ENCODE assay signal across 28 cellular contexts in genomic region chr10:15379043-15379442, GRCh38. TPM values are rescaled to one million over a fixed set of nuclear protein-coding genes. Genes with fewer than 3 reads are reported as not detected.
A peak's percentile ranks its signal among the peaks of the same experiment; 100 is the strongest.
DNase-seq lines count a peak whose midpoint lies in the region; ATAC-seq, FAIRE-seq and TF ChIP-seq lines count a peak whose summit lies in the region.
"Had no signal": no experiment of that assay in that cellular context is flagged by ENCODE, and none has a peak within 500 bp of the region (broad histone marks: within the 10 kb centered on the region; RNA-seq: fewer than 3 reads in every experiment).

No MANE protein-coding gene starts in this region.

- WGBS in H1 (ENCODE audit: extremely low coverage in 1 of 2, insufficient coverage in 1 of 2, insufficient read length in 1 of 2, insufficient replicate concordance in 2 of 2, low coverage in 1 of 2, low lambda C conversion rate in 2 of 2, missing lambda C conversion rate in 1 of 2), 2 experiments: 82% methylated on average over 6 of the region's 6 CpGs; no CpG with 5 or more reads in 1 of the 2 experiments
- 65 to 85% (median 75%) methylated on average over 6 of the region's 6 CpGs for WGBS in spleen, 5 donors
- WGBS in heart right ventricle, 2 donors: 65 to 72% methylated on average over 6 of the region's 6 CpGs

- peak; percentile 33; the same call in 1 of the 3 replicates for ATAC-seq in GM23338
- no peak for ATAC-seq in heart right ventricle

- no peaks in the 10 kb centered on the region for H3K9me3 Mint-ChIP-seq in GM23338
- H3K9me3 Mint-ChIP-seq: CD8-positive, alpha-beta memory T cell had no signal

- POLR2A ChIA-PET in H1 (lab: Charles Lee; ENCODE audit: partially characterized antibody): interaction anchor here (1.1 kb wide), 1 partner anchor 10 kb away, joined by 4 read pairs; no protein-coding TSS in a partner anchor

- no peak for TF ChIP-seq EP300 in H1 (IDR thresholded peaks at IDR 0.05; ENCODE audit: borderline replicate concordance in 1 of 2, low read depth in 2 of 2, low read length in 2 of 2)

- H3F3A ChIP-seq in GM23338 (replicated peaks; ENCODE audit: low read depth): no peaks in the 10 kb centered on the region

- intact Hi-C loops in spleen (cut with DNase I; ENCODE audit: low total_unique reads): no loop called here
- intact Hi-C loops in heart right ventricle (cut with DNase I): loop anchor here in 1 of 10 donors (10.0 kb wide), 1 partner anchor 424 kb away; the partner anchor contains the start of genes DCLRE1C and MEIG1

- TF ChIP-seq RAD21 in H1 (IDR thresholded peaks at IDR 0.05 in 1 of 2, conservative IDR thresholded peaks at IDR 0.05 in 1 of 2; ENCODE audit: low read depth in 2 of 2, low read length in 2 of 2): no peak

- no peak overlapping the region for H3K4me3 ChIP-seq in GM23338
- no peak overlapping the region for H3K4me3 ChIP-seq in H1 (ENCODE audit: extremely low read depth in 1 of 4, insufficient read depth in 2 of 4, low read depth in 3 of 4, low read length in 4 of 4)
- no peak overlapping the region for H3K4me3 ChIP-seq in spleen
- H3K4me3 ChIP-seq in heart right ventricle: no peak overlapping the region
- H3K4me3 ChIP-seq: SK-N-MC had no signal

- H3K36me3 ChIP-seq in GM23338 (ENCODE audit: insufficient read depth): no peaks in the 10 kb centered on the region
- no peaks in the 10 kb centered on the region for H3K36me3 ChIP-seq in H1 (ENCODE audit: control insufficient read depth in 2 of 4, insufficient read depth in 4 of 4, low read length in 3 of 4)
- no peaks in the 10 kb centered on the region for H3K36me3 ChIP-seq in spleen
- no peaks in the 10 kb centered on the region for H3K36me3 ChIP-seq in heart right ventricle
- H3K36me3 ChIP-seq: BE2C had no signal

- peak overlapping the region; percentile 73; the same call in 1 of the 2 replicates for H2AFZ ChIP-seq in GM23338
- peak overlapping the region; percentile 17; the same call in 1 of the 2 replicates for H2AFZ ChIP-seq in H1 (ENCODE audit: low read length)

- peaks cover 12% of the 10 kb centered on the region for H3K4me1 Mint-ChIP-seq in GM23338
- H3K4me1 Mint-ChIP-seq: CD14-positive monocyte; CD8-positive, alpha-beta memory T cell had no signal

- H3K79me2 ChIP-seq in GM23338 (replicated peaks; ENCODE audit: insufficient read depth) (no peaks in the 10 kb centered on the region), H1 (ENCODE audit: control insufficient read depth in 1 of 2, insufficient read depth in 2 of 2, low read length in 2 of 2) (no peaks in the 10 kb centered on the region)

- H3K4ac ChIP-seq in H1 (replicated peaks; ENCODE audit: insufficient read length, low read depth, low read length): no peak overlapping the region

- H3K23ac ChIP-seq in H1 (ENCODE audit: insufficient read length): no peak overlapping the region

- H3K56ac ChIP-seq in H1 (replicated peaks; ENCODE audit: insufficient read length, low read depth, low read length): no peak overlapping the region

- H3K4me1 ChIP-seq in GM23338 (ENCODE audit: insufficient read depth): peaks cover 7% of the 10 kb centered on the region
- H3K4me1 ChIP-seq in H1 (replicated peaks in 1 of 4; ENCODE audit: control insufficient read depth in 3 of 4, insufficient read depth in 4 of 4, low read length in 3 of 4): 0 out of 7 replicates have a peak, but pooled peaks cover 0 to 2% (median 0%) of the 10 kb centered on the region in 4 experiments
- peaks cover 0 to 12% (median 0%) of the 10 kb centered on the region in 6 donors for H3K4me1 ChIP-seq in spleen
- H3K4me1 ChIP-seq in heart right ventricle: peaks cover 0 to 10% (median 0%) of the 10 kb centered on the region in 9 donors
- H3K4me1 ChIP-seq: BE2C had no signal

- H3K27ac ChIP-seq in GM23338 (ENCODE audit: low read depth): no peak overlapping the region
- no peak overlapping the region for H3K27ac ChIP-seq in H1 (ENCODE audit: low read depth, low read length)
- H3K27ac ChIP-seq in spleen: peak overlapping the region in 5 of 8 donors; percentile 50 to 62 (median 51)
- H3K27ac ChIP-seq in heart right ventricle: no peak overlapping the region
- H3K27ac ChIP-seq: KMS-11, SK-N-MC had no signal

- no peaks in the 10 kb centered on the region for H3K9me3 ChIP-seq in H1 (ENCODE audit: insufficient read depth in 2 of 2, low read depth in 1 of 2, low read length in 1 of 2)
- peaks cover 0 to under 1% (median 0%) of the 10 kb centered on the region in 8 donors for H3K9me3 ChIP-seq in spleen
- no peaks in the 10 kb centered on the region for H3K9me3 ChIP-seq in heart right ventricle
- H3K9me3 ChIP-seq: BE2C had no signal

- no peak overlapping the region for H4K8ac ChIP-seq in H1 (ENCODE audit: extremely low read depth, insufficient read depth, low read length)

- H3K9me2 ChIP-seq in GM23338 (ENCODE audit: insufficient read depth): no peaks in the 10 kb centered on the region

- CTCF ChIA-PET in H1 (lab: Charles Lee; ENCODE audit: partially characterized antibody): interaction anchor here (0.6 to 1.8 kb wide), 10 partner anchors 11 to 235 kb away, joined by 3 to 8 read pairs (median 4); no protein-coding TSS in a partner anchor

- no peak for TF ChIP-seq POLR2A in H1 (IDR thresholded peaks at IDR 0.05; ENCODE audit: control extremely low read depth in 1 of 2, low read depth in 2 of 2, low read length in 2 of 2)
- no peak for TF ChIP-seq POLR2A in spleen (IDR thresholded peaks at IDR 0.05)

- H3K27me3 ChIP-seq in GM23338 (ENCODE audit: insufficient read depth) (no peaks in the 10 kb centered on the region), H1 (replicated peaks in 1 of 4; ENCODE audit: control insufficient read depth in 3 of 4, extremely low read depth in 1 of 4, insufficient read depth in 3 of 4, low read length in 3 of 4) (no peaks in the 10 kb centered on the region), spleen (replicated peaks in 1 of 7) (peaks cover 0 to 44% (median 0%) of the 10 kb centered on the region in 7 donors), heart right ventricle (peaks cover 0 to 25% (median 9%) of the 10 kb centered on the region in 7 donors)
- H3K27me3 ChIP-seq: BE2C had no signal

- no peak overlapping the region for H3K27ac Mint-ChIP-seq in GM23338
- H3K27ac Mint-ChIP-seq: CD14-positive monocyte, IgD-negative memory B cell had no signal

- no peak overlapping the region for H2BK20ac ChIP-seq in H1 (ENCODE audit: low read length)

- H3K23me2 ChIP-seq in H1 (ENCODE audit: low read depth, low read length): no peaks in the 10 kb centered on the region

- FAIRE-seq in H1 (lab: Jason Lieb, UNC): no peak
- FAIRE-seq: GM12891, GM19239, RCC 7860 had no signal

- H3K36me3 Mint-ChIP-seq in GM23338 (ENCODE audit: low read depth): no peaks in the 10 kb centered on the region
- H3K36me3 Mint-ChIP-seq: CD14-positive monocyte; CD8-positive, alpha-beta memory T cell; IgD-negative memory B cell had no signal

- H4K5ac ChIP-seq in H1 (ENCODE audit: insufficient read length, low read depth, low read length): no peak overlapping the region

- H2BK15ac ChIP-seq in H1 (ENCODE audit: low read length): 0 out of 2 replicates have a peak overlapping the region, but pooled peaks have one; percentile 72

- H3K79me1 ChIP-seq in H1 (ENCODE audit: low read depth, low read length): no peaks in the 10 kb centered on the region

- H2BK12ac ChIP-seq in H1 (ENCODE audit: low read depth, low read length): no peak overlapping the region

- peaks cover 3% of the 10 kb centered on the region for H3K27me3 Mint-ChIP-seq in GM23338 (ENCODE audit: insufficient read depth, low read depth, poor library complexity)

- no peak for TF ChIP-seq CTCF in GM23338 (conservative IDR thresholded peaks at IDR 0.05; ENCODE audit: low read depth in 2 of 2)
- TF ChIP-seq CTCF in H1 (IDR thresholded peaks at IDR 0.05; ENCODE audit: control extremely low read depth in 1 of 3, insufficient read depth in 1 of 3, low read depth in 1 of 3, low read length in 3 of 3): no peak
- TF ChIP-seq CTCF in spleen (IDR thresholded peaks at IDR 0.05 in 8 of 11, conservative IDR thresholded peaks at IDR 0.05 in 3 of 11): no peak
- no peak for TF ChIP-seq CTCF in heart right ventricle (IDR thresholded peaks at IDR 0.05)

- no peak overlapping the region for H2AK5ac ChIP-seq in H1 (ENCODE audit: low read depth, low read length)

- H3K4me3 Mint-ChIP-seq in GM23338: no peak overlapping the region
- H3K4me3 Mint-ChIP-seq: CD14-positive monocyte; CD8-positive, alpha-beta memory T cell; IgD-negative memory B cell had no signal

- DNase-seq in GM23338 (ENCODE audit: low spot score) (no peak), H1 (ENCODE audit: low read depth in 1 of 2, low spot score in 2 of 2) (peak in 1 of 2 experiments; percentile 43), mesenteric fat pad (ENCODE audit: low spot score) (peak; percentile 62), spleen (no peak), SW 1271 (lab: John Stamatoyannopoulos, UW) (no peak), HPDE6-E6E7 (ENCODE audit: extremely low spot score) (no peak), heart right ventricle (no peak)
- DNase-seq: BE2C; CD8-positive, alpha-beta memory T cell; DMS 273 treated with DMSO at 0.1 percent for 48 hours; DMS79; EL; GF-D8; GOT3; HCEC 1CT; MM.1S; NCI-H1694; NCI-H2081; NCI-H345; NCI-H510A treated with DMSO at 0.1 percent for 48 hours; SIG-M5 had no signal

- no peak overlapping the region for H2BK5ac ChIP-seq in H1 (ENCODE audit: low read depth, low read length)

- no peak overlapping the region for H4K91ac ChIP-seq in H1 (replicated peaks; ENCODE audit: insufficient read length, low read length)

- H4K20me1 ChIP-seq in GM23338 (replicated peaks; ENCODE audit: insufficient read depth) (no peaks in the 10 kb centered on the region), H1 (replicated peaks in 1 of 2; ENCODE audit: control insufficient read depth in 1 of 2, insufficient read depth in 2 of 2, low read length in 2 of 2) (no peaks in the 10 kb centered on the region)

- no peak overlapping the region for H2BK120ac ChIP-seq in H1 (replicated peaks; ENCODE audit: low read depth, low read length)

- no peak overlapping the region for H3K9ac ChIP-seq in H1 (replicated peaks in 1 of 4; ENCODE audit: extremely low read depth in 1 of 4, low read depth in 3 of 4, low read length in 3 of 4)
- H3K9ac ChIP-seq: KMS-11 had no signal

- no peak overlapping the region for H3K18ac ChIP-seq in H1 (ENCODE audit: extremely low read depth, low read length)

- H3K4me2 ChIP-seq in GM23338: no peak overlapping the region
- H3K4me2 ChIP-seq in H1 (ENCODE audit: insufficient read depth in 1 of 2, low read depth in 2 of 2, low read length in 2 of 2): no peak overlapping the region
- H3K4me2 ChIP-seq: KMS-11 had no signal

- no peak overlapping the region for H3K14ac ChIP-seq in H1 (ENCODE audit: insufficient read length)

RNA-seq across cellular contexts. Expression of gene FAM171A1, which starts 8.0 kb away (rescaled TPM):
- total RNA-seq in GM23338 (2014; rRNA removed; shearing (Covaris generic)): 26.1 and 32.2 TPM in 2 replicates
- polyA plus RNA-seq in GM23338 (2016; fragmentation: Nextera tagmentation; extraction: Ambion mirVana): 11.3 and 11.8 TPM in 2 replicates
- 40.3 and 42.1 TPM in 2 replicates for total RNA-seq in H1 (2021; fragmentation: NEBNext Ultra II Directional; extraction: Animal tissue kit (Norgen Biotek cat#: 25700))
- 26.6 and 28.0 TPM in 2 replicates for polyA plus RNA-seq in H1 (2011; rRNA removed)
- polyA plus RNA-seq in H1 (2011; cell fraction: cytosol; rRNA removed): 25.2 TPM
- 26.1 TPM for polyA plus RNA-seq in H1 (2011; cell fraction: nucleus; rRNA removed)
- 28.1 to 33.1 TPM (median 32.9 TPM) in 4 replicates for polyA plus RNA-seq in H1 (2012, experiment 1 of 2)
- 16.3 TPM for polyA plus RNA-seq in H1 (2012, experiment 2 of 2)
- polyA plus RNA-seq in H1 (2013, experiment 1 of 2): 35.1 TPM
- polyA plus RNA-seq in H1 (2013, experiment 2 of 2): 38.9 TPM
- polyA minus RNA-seq in H1 (2011; rRNA and poly(A)+ RNA removed): 18.9 and 23.3 TPM in 2 replicates
- polyA minus RNA-seq in H1 (2011; cell fraction: cytosol; rRNA and poly(A)+ RNA removed): 15.6 TPM
- 12.9 TPM for polyA minus RNA-seq in H1 (2011; cell fraction: nucleus; rRNA and poly(A)+ RNA removed)
- total RNA-seq in mesenteric fat pad: 36.2 TPM
- total RNA-seq in spleen: 10 to 100 TPM; 16.0 to 34.0 (median 23.7) TPM
- 1 to 10 TPM; 3.5 to 9.1 (median 4.0) TPM for polyA plus RNA-seq in spleen
- 10 to 100 TPM in 1 of 10 donors, 1 to 10 TPM in 9; 3.5 to 10.5 (median 6.8) TPM for total RNA-seq in heart right ventricle
- 1 to 10 TPM; 4.8 to 7.7 TPM for polyA plus RNA-seq in heart right ventricle
- polyA plus RNA-seq: CD14-positive monocyte had no signal

Comparison
In these comparisons a context has a peak if more than half of its experiments do, and no peak if none do; other contexts are left out.
1. H3K27ac ChIP-seq: peak in spleen (5 of 8); none in GM23338 (single experiment), H1 (single experiment) and heart right ventricle (0 of 10).